1 cellular context compared by ENCODE assay signal in the genomic region with DNA sequence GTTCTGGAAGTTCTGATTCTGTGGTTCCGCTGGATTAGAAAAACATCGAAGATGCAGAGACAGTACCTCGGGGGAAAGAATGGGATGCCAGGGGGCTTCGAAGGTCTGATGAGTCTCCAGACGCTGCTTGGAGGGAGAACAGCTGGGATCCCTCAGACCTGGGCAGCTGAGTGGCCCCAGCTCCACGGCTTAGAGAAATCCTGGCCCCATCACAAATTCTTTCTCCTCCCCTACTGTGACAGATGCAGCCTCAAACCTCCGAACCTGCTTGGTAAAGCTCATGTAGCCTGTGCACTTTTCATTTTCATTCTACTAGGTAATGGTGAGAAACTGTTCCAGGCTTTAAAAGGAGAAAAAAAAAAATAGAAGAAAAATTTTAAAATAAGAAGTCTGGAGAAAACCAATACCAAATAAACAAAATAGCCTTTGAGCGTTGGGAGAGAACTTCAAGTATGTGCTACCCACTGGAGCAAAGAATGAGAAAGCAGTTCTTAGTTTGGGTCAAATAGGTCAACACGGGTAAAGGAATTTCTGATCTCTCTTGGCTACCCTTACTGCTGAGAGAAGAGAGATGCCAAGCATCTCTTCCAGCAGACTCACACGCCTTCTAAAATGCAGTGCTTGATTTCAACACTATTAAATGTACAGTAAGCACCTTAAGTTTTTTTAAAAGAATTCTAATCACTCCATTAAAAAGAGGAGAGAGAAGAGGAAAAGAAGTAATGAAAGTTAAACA.
TF ChIP-seq lines count a peak whose summit lies in the region.

No MANE protein-coding gene starts in this region.

TF ChIP-seq in GM23338, 12 proteins besides CTCF, POLR2A, EP300 and RAD21 (continued from another document):
- TF ChIP-seq, protein P1, sequence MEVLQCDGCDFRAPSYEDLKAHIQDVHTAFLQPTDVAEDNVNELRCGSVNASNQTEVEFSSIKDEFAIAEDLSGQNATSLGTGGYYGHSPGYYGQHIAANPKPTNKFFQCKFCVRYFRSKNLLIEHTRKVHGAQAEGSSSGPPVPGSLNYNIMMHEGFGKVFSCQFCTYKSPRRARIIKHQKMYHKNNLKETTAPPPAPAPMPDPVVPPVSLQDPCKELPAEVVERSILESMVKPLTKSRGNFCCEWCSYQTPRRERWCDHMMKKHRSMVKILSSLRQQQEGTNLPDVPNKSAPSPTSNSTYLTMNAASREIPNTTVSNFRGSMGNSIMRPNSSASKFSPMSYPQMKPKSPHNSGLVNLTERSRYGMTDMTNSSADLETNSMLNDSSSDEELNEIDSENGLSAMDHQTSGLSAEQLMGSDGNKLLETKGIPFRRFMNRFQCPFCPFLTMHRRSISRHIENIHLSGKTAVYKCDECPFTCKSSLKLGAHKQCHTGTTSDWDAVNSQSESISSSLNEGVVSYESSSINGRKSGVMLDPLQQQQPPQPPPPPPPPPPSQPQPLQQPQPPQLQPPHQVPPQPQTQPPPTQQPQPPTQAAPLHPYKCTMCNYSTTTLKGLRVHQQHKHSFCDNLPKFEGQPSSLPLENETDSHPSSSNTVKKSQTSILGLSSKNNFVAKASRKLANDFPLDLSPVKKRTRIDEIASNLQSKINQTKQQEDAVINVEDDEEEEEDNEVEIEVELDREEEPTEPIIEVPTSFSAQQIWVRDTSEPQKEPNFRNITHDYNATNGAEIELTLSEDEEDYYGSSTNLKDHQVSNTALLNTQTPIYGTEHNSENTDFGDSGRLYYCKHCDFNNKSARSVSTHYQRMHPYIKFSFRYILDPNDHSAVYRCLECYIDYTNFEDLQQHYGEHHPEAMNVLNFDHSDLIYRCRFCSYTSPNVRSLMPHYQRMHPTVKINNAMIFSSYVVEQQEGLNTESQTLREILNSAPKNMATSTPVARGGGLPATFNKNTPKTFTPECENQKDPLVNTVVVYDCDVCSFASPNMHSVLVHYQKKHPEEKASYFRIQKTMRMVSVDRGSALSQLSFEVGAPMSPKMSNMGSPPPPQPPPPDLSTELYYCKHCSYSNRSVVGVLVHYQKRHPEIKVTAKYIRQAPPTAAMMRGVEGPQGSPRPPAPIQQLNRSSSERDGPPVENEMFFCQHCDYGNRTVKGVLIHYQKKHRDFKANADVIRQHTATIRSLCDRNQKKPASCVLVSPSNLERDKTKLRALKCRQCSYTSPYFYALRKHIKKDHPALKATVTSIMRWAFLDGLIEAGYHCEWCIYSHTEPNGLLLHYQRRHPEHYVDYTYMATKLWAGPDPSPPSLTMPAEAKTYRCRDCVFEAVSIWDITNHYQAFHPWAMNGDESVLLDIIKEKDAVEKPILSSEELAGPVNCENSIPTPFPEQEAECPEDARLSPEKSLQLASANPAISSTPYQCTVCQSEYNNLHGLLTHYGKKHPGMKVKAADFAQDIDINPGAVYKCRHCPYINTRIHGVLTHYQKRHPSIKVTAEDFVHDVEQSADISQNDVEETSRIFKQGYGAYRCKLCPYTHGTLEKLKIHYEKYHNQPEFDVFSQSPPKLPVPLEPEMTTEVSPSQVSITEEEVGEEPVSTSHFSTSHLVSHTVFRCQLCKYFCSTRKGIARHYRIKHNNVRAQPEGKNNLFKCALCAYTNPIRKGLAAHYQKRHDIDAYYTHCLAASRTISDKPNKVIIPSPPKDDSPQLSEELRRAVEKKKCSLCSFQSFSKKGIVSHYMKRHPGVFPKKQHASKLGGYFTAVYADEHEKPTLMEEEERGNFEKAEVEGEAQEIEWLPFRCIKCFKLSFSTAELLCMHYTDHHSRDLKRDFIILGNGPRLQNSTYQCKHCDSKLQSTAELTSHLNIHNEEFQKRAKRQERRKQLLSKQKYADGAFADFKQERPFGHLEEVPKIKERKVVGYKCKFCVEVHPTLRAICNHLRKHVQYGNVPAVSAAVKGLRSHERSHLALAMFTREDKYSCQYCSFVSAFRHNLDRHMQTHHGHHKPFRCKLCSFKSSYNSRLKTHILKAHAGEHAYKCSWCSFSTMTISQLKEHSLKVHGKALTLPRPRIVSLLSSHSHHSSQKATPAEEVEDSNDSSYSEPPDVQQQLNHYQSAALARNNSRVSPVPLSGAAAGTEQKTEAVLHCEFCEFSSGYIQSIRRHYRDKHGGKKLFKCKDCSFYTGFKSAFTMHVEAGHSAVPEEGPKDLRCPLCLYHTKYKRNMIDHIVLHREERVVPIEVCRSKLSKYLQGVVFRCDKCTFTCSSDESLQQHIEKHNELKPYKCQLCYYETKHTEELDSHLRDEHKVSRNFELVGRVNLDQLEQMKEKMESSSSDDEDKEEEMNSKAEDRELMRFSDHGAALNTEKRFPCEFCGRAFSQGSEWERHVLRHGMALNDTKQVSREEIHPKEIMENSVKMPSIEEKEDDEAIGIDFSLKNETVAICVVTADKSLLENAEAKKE (CRISPR knock-in tag; IDR thresholded peaks at IDR 0.05) = no peak
- TF ChIP-seq NANOG (IDR thresholded peaks at IDR 0.05; ENCODE audit: borderline replicate concordance) = no peak
